Comparison of ENCODE assay signal across 23 cellular contexts in genomic region chr7:133797355-133797754, GRCh38.
"Had no signal": no experiment of that assay in that cellular context is flagged by ENCODE, and none has a peak within 500 bp of the region (broad histone marks: within the 10 kb centered on the region; RNA-seq: fewer than 3 reads in every experiment).

No MANE protein-coding gene starts in this region.

- H3K9me3 ChIP-seq: heart left ventricle, pancreas, prostate gland, right lobe of liver, thoracic aorta had no signal

- H3K4me1 Mint-ChIP-seq: naive B cell; neural crest cell; stimulated activated naive B cell treated with anti-CD40 and anti-IgM and Interleukin-4, amounts not matched to agents 10 μg/mL and 1 μg/mL and 100 μg/mL, for 72 hours; stimulated activated naive CD8-positive, alpha-beta T cell treated with anti-CD3 and anti-CD28 coated beads, Interleukin-15, amount 100 ng/mL, for 72 hours had no signal

- H3K27me3 Mint-ChIP-seq: naive B cell; stimulated activated naive B cell treated with anti-CD40 and anti-IgM and Interleukin-4, amounts not matched to agents 10 μg/mL and 1 μg/mL and 100 μg/mL, for 72 hours; stimulated activated naive CD8-positive, alpha-beta T cell treated with anti-CD3 and anti-CD28 coated beads, Interleukin-15, amount 100 ng/mL, for 72 hours had no signal

- H3K27me3 ChIP-seq: heart left ventricle, pancreas, right lobe of liver had no signal

- H3K4me3 Mint-ChIP-seq: endodermal cell; naive B cell; neural crest cell; stimulated activated naive B cell treated with anti-CD40 and anti-IgM and Interleukin-4, amounts not matched to agents 10 μg/mL and 1 μg/mL and 100 μg/mL, for 72 hours; stimulated activated naive CD8-positive, alpha-beta T cell treated with anti-CD3 and anti-CD28 coated beads, Interleukin-15, amount 100 ng/mL, for 72 hours had no signal

- H3K36me3 ChIP-seq: heart left ventricle, pancreas, prostate gland, right lobe of liver, thoracic aorta had no signal

- DNase-seq: effector CD4-positive, alpha-beta T cell; endodermal cell; erythroblast; foreskin melanocyte; heart left ventricle; hippocampal formation; kidney glomerular epithelial cell; mesendoderm; naive B cell; pancreas; right lobe of liver; stimulated activated CD4-positive, alpha-beta T cell treated with anti-CD3 and anti-CD28 coated beads, Interleukin-2, amount 100 ng/mL, for 24 hours; stimulated activated CD4-positive, alpha-beta T cell treated with anti-CD3 and anti-CD28 coated beads, Interleukin-4, amount 100 ng/mL, for 4 hours; stimulated activated naive B cell treated with anti-CD40 and anti-IgM and Interleukin-4, amounts not matched to agents 10 μg/mL and 1 μg/mL and 100 μg/mL, for 72 hours; stimulated activated naive CD8-positive, alpha-beta T cell treated with anti-CD3 and anti-CD28 coated beads, Interleukin-15, amount 100 ng/mL, for 72 hours; substantia nigra; trophoblast cell had no signal

- H3K4me3 ChIP-seq: coronary artery, heart left ventricle, pancreas, prostate gland, right lobe of liver, thoracic aorta had no signal

- ATAC-seq: heart left ventricle; pancreas; right lobe of liver; stimulated activated naive B cell treated with anti-CD40 and anti-IgM and Interleukin-4, amounts not matched to agents 10 μg/mL and 1 μg/mL and 100 μg/mL, for 72 hours; stimulated activated naive CD8-positive, alpha-beta T cell treated with anti-CD3 and anti-CD28 coated beads, Interleukin-15, amount 100 ng/mL, for 72 hours had no signal

- H3K27ac Mint-ChIP-seq: naive B cell; stimulated activated naive B cell treated with anti-CD40 and anti-IgM and Interleukin-4, amounts not matched to agents 10 μg/mL and 1 μg/mL and 100 μg/mL, for 72 hours had no signal

- H3K27ac ChIP-seq: coronary artery, heart left ventricle, pancreas, prostate gland, right lobe of liver, thoracic aorta had no signal

- FAIRE-seq: endothelial cell of umbilical vein, islet of Langerhans, pancreas had no signal

- H3K9me3 Mint-ChIP-seq: endodermal cell; naive B cell; neural crest cell; stimulated activated naive B cell treated with anti-CD40 and anti-IgM and Interleukin-4, amounts not matched to agents 10 μg/mL and 1 μg/mL and 100 μg/mL, for 72 hours; stimulated activated naive CD8-positive, alpha-beta T cell treated with anti-CD3 and anti-CD28 coated beads, Interleukin-15, amount 100 ng/mL, for 72 hours had no signal

- H3K4me1 ChIP-seq: pancreas, prostate gland, right lobe of liver had no signal

- H3K36me3 Mint-ChIP-seq: naive B cell had no signal
